8 cellular contexts compared by ENCODE assay signal in the genomic region with DNA sequence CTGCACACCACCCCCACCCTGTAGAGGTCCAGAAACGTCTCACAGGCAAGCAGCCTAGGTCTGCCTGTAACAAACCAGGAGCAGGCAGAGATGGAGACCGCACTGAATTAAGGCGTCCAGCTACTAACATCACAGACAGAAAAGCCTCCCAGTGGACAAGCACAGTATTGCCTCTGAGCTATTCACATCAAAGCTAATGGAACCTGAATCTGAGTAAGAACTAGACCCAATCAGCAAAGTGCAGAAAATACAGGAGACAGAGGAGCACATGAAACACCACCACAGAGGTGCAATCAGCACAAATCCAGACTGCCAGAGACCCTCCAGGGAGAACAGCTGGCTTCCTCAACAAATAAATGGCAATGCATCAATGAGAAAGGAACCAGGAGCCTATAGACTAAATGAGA. TPM values are rescaled to one million over a fixed set of nuclear protein-coding genes. Genes with fewer than 3 reads are reported as not detected.
DNase-seq lines count a peak whose midpoint lies in the region; ATAC-seq, FAIRE-seq and TF ChIP-seq lines count a peak whose summit lies in the region.

No MANE protein-coding gene starts in this region.

- peak; percentile 71 for DNase-seq in COLO829 (ENCODE audit: low spot score)
- DNase-seq in H54 (ENCODE audit: insufficient read length, low spot score) = peak; percentile 87
- peak; percentile 41 for DNase-seq in NCI-H345 (lab: John Stamatoyannopoulos, UW)
- peak; percentile 46 for DNase-seq in activated CD4-positive, alpha-beta T cell treated with anti-CD3 and anti-CD28 coated beads, Interleukin-2, amount 50 U/mL, for 1 hour
- DNase-seq in epithelial cell of esophagus (ENCODE audit: low read depth) = peak; percentile 75
- DNase-seq in mucosa of gallbladder (ENCODE audit: low spot score) = peak; percentile 65
- peak; percentile 71 for DNase-seq in superior temporal gyrus (ENCODE audit: extremely low spot score)

- TF ChIP-seq CTCF in epithelial cell of esophagus (IDR thresholded peaks at IDR 0.05; ENCODE audit: insufficient read depth, low read depth, low read length, missing control alignments) = peak; percentile 89

- peak; percentile 74 for FAIRE-seq in H54 (lab: Jason Lieb, UNC)

- no peak for TF ChIP-seq POLR2A in H54 (IDR thresholded peaks at IDR 0.05; ENCODE audit: low read depth, low read length)

- H3K4me3 ChIP-seq in epithelial cell of esophagus (ENCODE audit: low read length) = no peak overlapping the region

- ATAC-seq in GM21723 (IDR thresholded peaks at IDR 0.05; ENCODE audit: unreplicated experiment) = no peak

RNA-seq across cellular contexts. Expression of gene PEMT, which starts 22.2 kb away (rescaled TPM):
- 18.5 TPM for total RNA-seq in mucosa of gallbladder
